Comparison of ENCODE assay signal across 7 cellular contexts in genomic region chr1:205229916-205230700, GRCh38.
DNase-seq lines count a peak whose midpoint lies in the region; ATAC-seq and TF ChIP-seq lines count a peak whose summit lies in the region.

No MANE protein-coding gene starts in this region.

- peak overlapping the region; percentile 45 for H3K4me3 ChIP-seq in OCI-LY3 (ENCODE audit: low read length)
- peak overlapping the region; percentile 9 for H3K4me3 ChIP-seq in skeletal muscle cell (ENCODE audit: low read depth, low read length)

- peaks cover 38% of the 10 kb centered on the region for H3K4me1 ChIP-seq in OCI-LY3 (ENCODE audit: low read length)

- H3K9ac ChIP-seq in OCI-LY3 (ENCODE audit: low read length), result no peak overlapping the region

- H3K36me3 ChIP-seq in OCI-LY3 (replicated peaks; ENCODE audit: low read depth, low read length), result no peaks in the 10 kb centered on the region

- H2AFZ ChIP-seq in OCI-LY3 (ENCODE audit: low read depth, low read length), result no peak overlapping the region

- H4K20me1 ChIP-seq in OCI-LY3 (ENCODE audit: insufficient read depth, low read length), result no peaks in the 10 kb centered on the region

- no peak overlapping the region for H3K27ac ChIP-seq in OCI-LY3 (ENCODE audit: low read length)

- peaks cover 23 to 24% of the 10 kb centered on the region in 2 donors for H3K4me1 Mint-ChIP-seq in effector memory CD8-positive, alpha-beta T cell (ENCODE audit: low read depth in 2 of 2)

- peak overlapping the region; percentile 43 for H3K4me2 ChIP-seq in OCI-LY3 (ENCODE audit: low read length)

- H3K9me3 ChIP-seq in OCI-LY3 (ENCODE audit: insufficient read depth, low read length), result no peaks in the 10 kb centered on the region

- H3K4me3 Mint-ChIP-seq in effector memory CD8-positive, alpha-beta T cell, result peak overlapping the region; percentile 88 to 97

- DNase-seq in GF-D8 (lab: John Stamatoyannopoulos, UW) (peak; percentile 23), skeletal muscle cell (ENCODE audit: low read depth) (no peak), NCI-H2171 (lab: John Stamatoyannopoulos, UW) (no peak)
- DNase-seq in effector memory CD8-positive, alpha-beta T cell, result no peak

- peaks cover 16% of the 10 kb centered on the region for H3K36me3 Mint-ChIP-seq in effector memory CD8-positive, alpha-beta T cell (ENCODE audit: insufficient read depth)

- H3K79me2 ChIP-seq in OCI-LY3 (ENCODE audit: low read length), result no peaks in the 10 kb centered on the region

- ATAC-seq in effector memory CD8-positive, alpha-beta T cell (replicated peaks), result no peak
- ATAC-seq in GM18868 (IDR thresholded peaks at IDR 0.05; ENCODE audit: unreplicated experiment) (no peak), GM21390 (IDR thresholded peaks at IDR 0.05; ENCODE audit: unreplicated experiment) (no peak)

- H3K27me3 Mint-ChIP-seq in effector memory CD8-positive, alpha-beta T cell, result peaks cover 10% of the 10 kb centered on the region in 2 donors

- peak overlapping the region in 1 of 2 donors; percentile 60 for H3K27ac Mint-ChIP-seq in effector memory CD8-positive, alpha-beta T cell

- TF ChIP-seq CTCF in OCI-LY3 (IDR thresholded peaks at IDR 0.05; ENCODE audit: low read depth, low read length), result no peak

- H3K9me3 Mint-ChIP-seq in effector memory CD8-positive, alpha-beta T cell, result no peaks in the 10 kb centered on the region

- peaks cover 19% of the 10 kb centered on the region for H3K27me3 ChIP-seq in OCI-LY3 (ENCODE audit: low read depth, low read length)
